Comparison of ENCODE assay signal across 21 cellular contexts in genomic region chr20:39660251-39660650, GRCh38.
DNase-seq lines count a peak whose midpoint lies in the region; FAIRE-seq and TF ChIP-seq lines count a peak whose summit lies in the region.
"Had no signal": no experiment of that assay in that cellular context is flagged by ENCODE, and none has a peak within 500 bp of the region (broad histone marks: within the 10 kb centered on the region; RNA-seq: fewer than 3 reads in every experiment).

No MANE protein-coding gene starts in this region.

- no peak for TF ChIP-seq CTCF in astrocyte of the cerebellum (IDR thresholded peaks at IDR 0.05; ENCODE audit: low read depth, low read length, missing control alignments)
- no peak for TF ChIP-seq CTCF in fibroblast of mammary gland (conservative IDR thresholded peaks at IDR 0.05; ENCODE audit: control insufficient read depth, insufficient read depth, low read depth, low read length)

- FAIRE-seq in H54 (lab: Jason Lieb, UNC), result no peak

- H3K4me3 ChIP-seq in astrocyte of the cerebellum (ENCODE audit: low read depth, low read length) (no peak overlapping the region), fibroblast of mammary gland (ENCODE audit: control insufficient read depth, low read depth, low read length) (no peak overlapping the region)
- H3K4me3 ChIP-seq: gastroesophageal sphincter, left ventricle myocardium inferior, SJSA1 had no signal

- in situ Hi-C loops in astrocyte of the cerebellum (cut with HindIII; ENCODE audit: low sequenced_read_pairs), result loop anchor here (5.0 kb wide), 1 partner anchor 38 kb away; no protein-coding TSS in a partner anchor

- DNase-seq in Daoy (ENCODE audit: low read depth) (peak; percentile 13), astrocyte of the cerebellum (ENCODE audit: low read depth) (peak; percentile 36), fibroblast of mammary gland (ENCODE audit: low read depth) (peak; percentile 59), pulmonary artery endothelial cell (ENCODE audit: low read depth, low spot score) (peak; percentile 8), DMS79 treated with DMSO at 0.1 percent for 48 hours (lab: John Stamatoyannopoulos, UW) (no peak), hepatic stellate cell (ENCODE audit: low spot score) (no peak), H54 (ENCODE audit: insufficient read length, low spot score) (no peak), NCI-H524 treated with DMSO at 0.1 percent for 48 hours (lab: John Stamatoyannopoulos, UW) (no peak)
- DNase-seq: activated CD4-positive, CD25-positive, alpha-beta regulatory T cell; activated CD8-positive, alpha-beta T cell treated with anti-CD3 and anti-CD28 coated beads for 36 hours; activated naive CD4-positive, alpha-beta T cell treated with Interleukin-2 at 50 U/mL for 16 hours; activated T-cell treated with anti-CD3 and anti-CD28 coated beads, Interleukin-2, amount 50 U/mL, for 24 hours; amygdala; CD8-positive, alpha-beta T cell; left ventricle myocardium inferior; NCI-H1417 treated with DMSO at 0.1 percent for 48 hours; NCI-H526 treated with DMSO at 0.1 percent for 48 hours; OCI-M1; retina had no signal

- no peak for TF ChIP-seq POLR2A in H54 (IDR thresholded peaks at IDR 0.05; ENCODE audit: low read depth, low read length)

Comparison
In these comparisons a context has a peak if more than half of its experiments do, and no peak if none do; other contexts are left out.
1. DNase-seq: peak in Daoy (single experiment), astrocyte of the cerebellum (single experiment), fibroblast of mammary gland (single experiment) and pulmonary artery endothelial cell (single experiment); none in DMS79 treated with DMSO at 0.1 percent for 48 hours (single experiment), hepatic stellate cell (single experiment), H54 (single experiment) and NCI-H524 treated with DMSO at 0.1 percent for 48 hours (single experiment).